8 cellular contexts compared by ENCODE assay signal in genomic region chr5:148957591-148958202, GRCh38.
A peak's percentile ranks its signal among the peaks of the same experiment; 100 is the strongest.
DNase-seq lines count a peak whose midpoint lies in the region; ATAC-seq and TF ChIP-seq lines count a peak whose summit lies in the region.

No MANE protein-coding gene starts in this region.

- H3K27ac Mint-ChIP-seq in CD4-positive, alpha-beta T cell = no peak overlapping the region
- no peak overlapping the region for H3K27ac Mint-ChIP-seq in activated CD8-positive, alpha-beta T cell treated with anti-CD3 and anti-CD28 coated beads, Interleukin-2, amount 10 ng/mL, durations not matched to agents 7 days and 5 days

- POLR2A ChIA-PET in CD4-positive, alpha-beta T cell (lab: Charles Lee) = no interaction called here
- POLR2A ChIA-PET in activated CD8-positive, alpha-beta T cell treated with anti-CD3 and anti-CD28 coated beads, Interleukin-2, amount 10 ng/mL, durations not matched to agents 7 days and 5 days (lab: Charles Lee) = interaction anchor here (1.1 kb wide), 1 partner anchor 23 kb away, joined by 3 read pairs; no protein-coding TSS in a partner anchor

- CTCF ChIA-PET in CD4-positive, alpha-beta T cell (lab: Charles Lee) = interaction anchor here (0.6 to 1.1 kb wide), 5 partner anchors 113 to 225 kb away, joined by 3 to 7 read pairs (median 4); no protein-coding TSS in a partner anchor
- CTCF ChIA-PET in activated CD8-positive, alpha-beta T cell treated with anti-CD3 and anti-CD28 coated beads, Interleukin-2, amount 10 ng/mL, durations not matched to agents 7 days and 5 days (lab: Charles Lee) = interaction anchor here (0.6 to 6.2 kb wide), 54 partner anchors 10 to 236 kb away, joined by 3 to 88 read pairs (median 4); partner anchors contain the start of gene ADRB2

- no peak overlapping the region for H3K27ac ChIP-seq in CD4-positive, alpha-beta T cell (ENCODE audit: low read depth, low read length)

- no peaks in the 10 kb centered on the region for H3K27me3 Mint-ChIP-seq in CD4-positive, alpha-beta T cell
- peaks cover 21% of the 10 kb centered on the region for H3K27me3 Mint-ChIP-seq in activated CD8-positive, alpha-beta T cell treated with anti-CD3 and anti-CD28 coated beads, Interleukin-2, amount 10 ng/mL, durations not matched to agents 7 days and 5 days (ENCODE audit: low read depth)

- H3K4me3 ChIP-seq in fibroblast of mammary gland (ENCODE audit: control insufficient read depth, low read depth, low read length) = no peak overlapping the region
- no peak overlapping the region for H3K4me3 ChIP-seq in retinal pigment epithelial cell (ENCODE audit: low read length)

- peak; percentile 72 for TF ChIP-seq CTCF in CD4-positive, alpha-beta T cell (IDR thresholded peaks at IDR 0.05)
- TF ChIP-seq CTCF in fibroblast of mammary gland (conservative IDR thresholded peaks at IDR 0.05; ENCODE audit: control insufficient read depth, insufficient read depth, low read depth, low read length) (peak; percentile 80), retinal pigment epithelial cell (conservative IDR thresholded peaks at IDR 0.05; ENCODE audit: low read depth, low read length) (peak; percentile 94)

- intact Hi-C loops in CD4-positive, alpha-beta T cell (cut with DNase I, micrococcal nuclease) = loop anchor here in 1 of 2 experiments (2.0 to 10.0 kb wide), 4 partner anchors 113 to 225 kb away; no protein-coding TSS in a partner anchor

- H3K27me3 ChIP-seq in CD4-positive, alpha-beta T cell (ENCODE audit: control insufficient read depth, insufficient read depth, low read length) = no peaks in the 10 kb centered on the region

- H3K9me3 ChIP-seq in CD4-positive, alpha-beta T cell (ENCODE audit: control insufficient read depth, low read length) = no peaks in the 10 kb centered on the region

- peak in 9 of 10 experiments; percentile 6 to 37 (median 18) for DNase-seq in CD4-positive, alpha-beta T cell
- peak; percentile 54 for DNase-seq in NCI-H345 (lab: John Stamatoyannopoulos, UW)
- DNase-seq in activated CD8-positive, alpha-beta T cell treated with anti-CD3 and anti-CD28 coated beads, Interleukin-2, amount 10 ng/mL, durations not matched to agents 7 days and 5 days = peak; percentile 62
- DNase-seq in fibroblast of mammary gland (ENCODE audit: low read depth) = peak; percentile 17
- no peak for DNase-seq in retinal pigment epithelial cell (ENCODE audit: low read depth)
- no peak for DNase-seq in NCI-H1930 (lab: John Stamatoyannopoulos, UW)

- no peaks in the 10 kb centered on the region for H3K4me1 Mint-ChIP-seq in CD4-positive, alpha-beta T cell (ENCODE audit: low read depth)
- no peaks in the 10 kb centered on the region for H3K4me1 Mint-ChIP-seq in activated CD8-positive, alpha-beta T cell treated with anti-CD3 and anti-CD28 coated beads, Interleukin-2, amount 10 ng/mL, durations not matched to agents 7 days and 5 days (ENCODE audit: low read depth)

- no peak for ATAC-seq in CD4-positive, alpha-beta T cell (ENCODE audit: poor library complexity)
- ATAC-seq in GM19395 (IDR thresholded peaks at IDR 0.05; ENCODE audit: unreplicated experiment) (peak; percentile 63), HG03280 (IDR thresholded peaks at IDR 0.05; ENCODE audit: unreplicated experiment) (no peak)
- ATAC-seq in activated CD8-positive, alpha-beta T cell treated with anti-CD3 and anti-CD28 coated beads, Interleukin-2, amount 10 ng/mL, durations not matched to agents 7 days and 5 days = peak; percentile 61

- no peaks in the 10 kb centered on the region for H3K36me3 Mint-ChIP-seq in CD4-positive, alpha-beta T cell (ENCODE audit: low read depth)
- H3K36me3 Mint-ChIP-seq in activated CD8-positive, alpha-beta T cell treated with anti-CD3 and anti-CD28 coated beads, Interleukin-2, amount 10 ng/mL, durations not matched to agents 7 days and 5 days (ENCODE audit: low read depth) = no peaks in the 10 kb centered on the region

- no peaks in the 10 kb centered on the region for H3K9me3 Mint-ChIP-seq in CD4-positive, alpha-beta T cell
- no peaks in the 10 kb centered on the region for H3K9me3 Mint-ChIP-seq in activated CD8-positive, alpha-beta T cell treated with anti-CD3 and anti-CD28 coated beads, Interleukin-2, amount 10 ng/mL, durations not matched to agents 7 days and 5 days (ENCODE audit: insufficient read depth)

- no peak overlapping the region for H3K4me3 Mint-ChIP-seq in CD4-positive, alpha-beta T cell
- H3K4me3 Mint-ChIP-seq in activated CD8-positive, alpha-beta T cell treated with anti-CD3 and anti-CD28 coated beads, Interleukin-2, amount 10 ng/mL, durations not matched to agents 7 days and 5 days = no peak overlapping the region

Comparison
In these comparisons a context has a peak if more than half of its experiments do, and no peak if none do; other contexts are left out.
1. ATAC-seq: peak in GM19395 (single experiment) and activated CD8-positive, alpha-beta T cell treated with anti-CD3 and anti-CD28 coated beads, Interleukin-2, amount 10 ng/mL, durations not matched to agents 7 days and 5 days (single experiment); none in CD4-positive, alpha-beta T cell (single experiment) and HG03280 (single experiment).
2. DNase-seq: peak in CD4-positive, alpha-beta T cell (9 of 10), NCI-H345 (single experiment), activated CD8-positive, alpha-beta T cell treated with anti-CD3 and anti-CD28 coated beads, Interleukin-2, amount 10 ng/mL, durations not matched to agents 7 days and 5 days (single experiment) and fibroblast of mammary gland (single experiment); none in retinal pigment epithelial cell (single experiment) and NCI-H1930 (0 of 2).
3. Peak in every context shown above with its lines, with median percentiles within 50 percentile points of each other: CTCF ChIP-seq.